In genomic region chr20:36273414-36274247, GRCh38 we compare ENCODE assay signal across 8 cellular contexts. TPM values are rescaled to one million over a fixed set of nuclear protein-coding genes. Genes with fewer than 3 reads are reported as not detected.
DNase-seq lines count a peak whose midpoint lies in the region; ATAC-seq, FAIRE-seq and TF ChIP-seq lines count a peak whose summit lies in the region.

No MANE protein-coding gene starts in this region.

- H3K9me1 ChIP-seq in IMR-90 (ENCODE audit: insufficient read depth, low read length): no peaks in the 10 kb centered on the region
- no peaks in the 10 kb centered on the region for H3K9me1 ChIP-seq in K562 (ENCODE audit: control insufficient read depth, insufficient read depth, low read length)

- H2BK15ac ChIP-seq in IMR-90 (ENCODE audit: low read depth, low read length): no peak overlapping the region

- ATAC-seq in IMR-90 (ENCODE audit: low read depth): peak; percentile 42; the same call in 1 of the 2 replicates
- peak; percentile 62 for ATAC-seq in K562
- no peak for ATAC-seq in HG03139 (IDR thresholded peaks at IDR 0.05; ENCODE audit: unreplicated experiment)
- no peak for ATAC-seq in GM19452 (IDR thresholded peaks at IDR 0.05; ENCODE audit: unreplicated experiment)
- no peak for ATAC-seq in GM19328 (IDR thresholded peaks at IDR 0.05; ENCODE audit: unreplicated experiment)

- H2AK5ac ChIP-seq in IMR-90 (ENCODE audit: low read depth, low read length): no peak overlapping the region

- H3K4me1 Mint-ChIP-seq in neural crest cell: peaks cover 14% of the 10 kb centered on the region

- WGBS in IMR-90 (ENCODE audit: extremely low coverage in 2 of 2, insufficient read length in 1 of 2), 2 experiments: 62% methylated on average over 4 of the region's 14 CpGs; no CpG with 5 or more reads in 1 of the 2 experiments
- WGBS in K562 (ENCODE audit: insufficient coverage, low coverage, missing lambda C conversion rate): 4% methylated on average over 12 of the region's 14 CpGs

- H3K27ac ChIP-seq in IMR-90 (ENCODE audit: insufficient read depth, low read length) (no peak overlapping the region), K562 (ENCODE audit: extremely low read depth, low read depth, low read length) (no peak overlapping the region)

- intact Hi-C loops in IMR-90 (cut with micrococcal nuclease) (loop anchor here (1.0 kb wide), 1 partner anchor 166 kb away; no protein-coding TSS in a partner anchor), K562 (cut with micrococcal nuclease) (loop anchor here (1.0 kb wide), 1 partner anchor 126 kb away; no protein-coding TSS in a partner anchor)

- H3K56ac ChIP-seq in IMR-90 (ENCODE audit: extremely low read depth, insufficient read depth, low read length): no peak overlapping the region

- H3K4me3 Mint-ChIP-seq in neural crest cell: no peak overlapping the region

- TF ChIP-seq RAD21 in IMR-90 (IDR thresholded peaks at IDR 0.05; ENCODE audit: low read length) (peak; percentile 39; the same call in 1 of the 2 replicates), K562 (CRISPR knock-in tag; conservative IDR thresholded peaks at IDR 0.05 in 1 of 2, IDR thresholded peaks at IDR 0.05 in 1 of 2) (peak in 1 of 2 experiments; percentile 50; a peak in 2 of 4 replicates)

- BruUV-seq in IMR-90 (replicated peaks; lab: Mats Ljungman, UMichigan): no TSS peak
- no TSS peak for BruUV-seq in K562 (replicated peaks; lab: Mats Ljungman, UMichigan)

- TF ChIP-seq CTCF in IMR-90 (conservative IDR thresholded peaks at IDR 0.05; ENCODE audit: low read depth, low read length): peak; percentile 35
- TF ChIP-seq CTCF in K562 (IDR thresholded peaks at IDR 0.05 in 2 of 3, conservative IDR thresholded peaks at IDR 0.05 in 1 of 3; ENCODE audit: insufficient read depth in 2 of 3, low read depth in 1 of 3, low read length in 3 of 3): peak; percentile 44 to 49 (median 46); a peak in 5 of 6 replicates
- peak; percentile 46 for TF ChIP-seq CTCF in neural crest cell (conservative IDR thresholded peaks at IDR 0.05)

- dilution Hi-C loops in IMR-90 (cut with HindIII; ENCODE audit: low sequenced_read_pairs, unreplicated experiment): no loop called here

- H3K79me1 ChIP-seq in IMR-90 (ENCODE audit: low read depth in 1 of 2, low read length in 2 of 2): no peaks in the 10 kb centered on the region

- TF ChIP-seq POLR2A in IMR-90 (IDR thresholded peaks at IDR 0.05; ENCODE audit: low read depth, low read length): no peak
- no peak for TF ChIP-seq POLR2A in K562 (conservative IDR thresholded peaks at IDR 0.05)

- H3K4me1 ChIP-seq in IMR-90 (ENCODE audit: control insufficient read depth, insufficient read depth, low read length) (no peaks in the 10 kb centered on the region), K562 (replicated peaks in 1 of 2; ENCODE audit: control insufficient read depth in 2 of 2, insufficient read depth in 2 of 2, low read length in 2 of 2) (peaks cover 0 to 3% of the 10 kb centered on the region in 2 experiments; a peak in 1 of 5 replicates)

- H4K5ac ChIP-seq in IMR-90 (ENCODE audit: low read depth, low read length): no peak overlapping the region

- no peak overlapping the region for H4K8ac ChIP-seq in IMR-90 (ENCODE audit: low read depth in 2 of 2, low read length in 2 of 2)

- in situ Hi-C loops in IMR-90 (cut with MboI; ENCODE audit: low sequenced_read_pairs): no loop called here
- in situ Hi-C loops in K562 (cut with MboI): no loop called here

- POLR2A ChIA-PET in IMR-90 (lab: Charles Lee; ENCODE audit: unreplicated experiment) (no interaction called here), K562 (lab: Yijun Ruan, JAX) (interaction anchor here (0.5 to 1.6 kb wide), 5 partner anchors 12 to 85 kb away, joined by 3 to 5 read pairs (median 3); no protein-coding TSS in a partner anchor)

- H3K23ac ChIP-seq in IMR-90 (ENCODE audit: low read depth, low read length): no peak overlapping the region

- H3K36me3 Mint-ChIP-seq in neural crest cell (ENCODE audit: low read depth): no peaks in the 10 kb centered on the region

- H3K4me3 ChIP-seq in IMR-90 (ENCODE audit: insufficient read depth, low read depth, low read length) (no peak overlapping the region), K562 (no peak overlapping the region)

- no peak overlapping the region for H3K18ac ChIP-seq in IMR-90 (ENCODE audit: low read depth, low read length)

- no peak for TF ChIP-seq EP300 in K562 (IDR thresholded peaks at IDR 0.05; ENCODE audit: low read length)

- H3K14ac ChIP-seq in IMR-90 (replicated peaks; ENCODE audit: low read depth, low read length): no peak overlapping the region

- no peak overlapping the region for H3K4ac ChIP-seq in IMR-90 (ENCODE audit: low read depth, low read length)

- H3K27me3 ChIP-seq in IMR-90 (ENCODE audit: control insufficient read depth, insufficient read depth, low read length): peaks cover 53% of the 10 kb centered on the region
- H3K27me3 ChIP-seq in K562 (ENCODE audit: control insufficient read depth in 2 of 2, insufficient read depth in 2 of 2, low read length in 2 of 2): peaks cover 21 to 64% of the 10 kb centered on the region in 2 experiments; a peak in 4 of 5 replicates

- CTCF ChIA-PET in IMR-90 (lab: Yijun Ruan, JAX): interaction anchor here (0.6 to 0.9 kb wide), 2 partner anchors 166 to 186 kb away, joined by 3 read pairs; no protein-coding TSS in a partner anchor
- CTCF ChIA-PET in K562 (lab: Yijun Ruan, JAX; ENCODE audit: low intra/inter-chr PET ratio): interaction anchor here (0.6 to 1.1 kb wide), 2 partner anchors 44 to 166 kb away, joined by 3 to 4 read pairs; no protein-coding TSS in a partner anchor

- H3K9ac ChIP-seq in IMR-90 (ENCODE audit: low read depth, low read length) (no peak overlapping the region), K562 (ENCODE audit: insufficient read depth in 1 of 2, low read depth in 2 of 2, low read length in 2 of 2) (no peak overlapping the region)

- H3K79me2 ChIP-seq in K562 (ENCODE audit: control insufficient read depth, insufficient read depth, low read length): no peaks in the 10 kb centered on the region

- H2AFZ ChIP-seq in IMR-90 (replicated peaks; ENCODE audit: low read length, poor library complexity) (no peak overlapping the region), K562 (ENCODE audit: low read depth, low read length) (no peak overlapping the region)

- H4K20me1 ChIP-seq in IMR-90 (ENCODE audit: insufficient read depth, low read length) (no peaks in the 10 kb centered on the region), K562 (replicated peaks; ENCODE audit: control insufficient read depth, insufficient read depth, low read length) (0 out of 2 replicates have a peak, but pooled peaks cover 10% of the 10 kb centered on the region)

- no peak overlapping the region for H4K91ac ChIP-seq in IMR-90 (ENCODE audit: insufficient read depth, low read depth, low read length)

- peak overlapping the region; percentile 87 for H3K27ac Mint-ChIP-seq in neural crest cell (ENCODE audit: unreplicated experiment)

- H3K36me3 ChIP-seq in IMR-90 (ENCODE audit: control insufficient read depth, insufficient read depth, low read length) (no peaks in the 10 kb centered on the region), K562 (ENCODE audit: control insufficient read depth, insufficient read depth, low read length) (no peaks in the 10 kb centered on the region)

- DNase-seq in DMS53 (lab: John Stamatoyannopoulos, UW) (peak; percentile 69), DMS53 treated with DMSO at 0.1 percent for 48 hours (lab: John Stamatoyannopoulos, UW; ENCODE audit: unreplicated experiment) (no peak), IMR-90 (peak; percentile 16), K562 (ENCODE audit: extremely low read depth in 1 of 4, low spot score in 3 of 4) (peak in 1 of 4 experiments; percentile 38), neural crest cell (ENCODE audit: low read depth, low spot score) (no peak)

- H2AK9ac ChIP-seq in IMR-90 (replicated peaks; ENCODE audit: low read depth, low read length, poor library complexity): no peak overlapping the region

- no peaks in the 10 kb centered on the region for H3K9me3 Mint-ChIP-seq in neural crest cell

- H3K9me3 ChIP-seq in IMR-90 (ENCODE audit: control insufficient read depth, insufficient read depth, low read length) (no peaks in the 10 kb centered on the region), K562 (replicated peaks; ENCODE audit: control insufficient read depth, insufficient read depth, low read depth, low read length) (no peaks in the 10 kb centered on the region)

- peaks cover 13% of the 10 kb centered on the region for H3K27me3 Mint-ChIP-seq in neural crest cell (ENCODE audit: low read depth)

- no peak overlapping the region for H2BK5ac ChIP-seq in IMR-90 (ENCODE audit: low read depth, low read length, poor library complexity, severe bottlenecking)

- no peak overlapping the region for H2BK20ac ChIP-seq in IMR-90 (ENCODE audit: low read depth, low read length)

- H3K4me2 ChIP-seq in IMR-90 (ENCODE audit: low read depth, low read length): no peak overlapping the region
- H3K4me2 ChIP-seq in K562 (ENCODE audit: insufficient read depth, low read length): no peak overlapping the region

- H2BK120ac ChIP-seq in IMR-90 (ENCODE audit: low read depth, low read length): no peak overlapping the region

- FAIRE-seq in K562 (lab: Jason Lieb, UNC): no peak

RNA-seq across cellular contexts. Expression of gene DLGAP4, which starts 32.5 kb away (rescaled TPM):
- total RNA-seq in IMR-90 (2012; rRNA removed) (27.8 and 32.3 TPM in 2 replicates), K562 (2014; rRNA removed) (4.5 and 9.9 TPM in 2 replicates), K562 (2014; rRNA removed; fragmentation: Illumina TruSeq; extraction: Trizol) (2.3 and 3.2 TPM in 2 replicates), K562 (2015; rRNA removed; fragmentation: Illumina TruSeq; extraction: Trizol) (4.5 and 6.8 TPM in 2 replicates), K562 (2021) (26.1 and 34.1 TPM in 2 replicates), neural crest cell (95.6 and 105 TPM in 2 replicates)
- polyA plus RNA-seq in IMR-90 (2012; rRNA removed) (73.2 and 76.7 TPM in 2 replicates), K562 (2011; rRNA removed) (3.1 and 6.5 TPM in 2 replicates), K562 (2014; fragmentation: Illumina TruSeq; extraction: Trizol) (22.3 and 30.8 TPM in 2 replicates), K562 (2014; fragmentation: Nextera tagmentation; extraction: Ambion mirVana) (under 1 TPM; 0.31 to 0.74 TPM), K562 (2014; rRNA removed) (9.5 and 11.9 TPM in 2 replicates)
- polyA plus RNA-seq in IMR-90 (2012; cell fraction: cytosol; rRNA removed): 46.0 and 62.2 TPM in 2 replicates
- 93.5 and 119 TPM in 2 replicates for polyA plus RNA-seq in IMR-90 (2012; cell fraction: nucleus; rRNA removed; ENCODE audit: low replicate concordance)
- 20.3 and 54.2 TPM in 2 replicates for total RNA-seq in K562 (2011; cell fraction: chromatin; rRNA removed; ENCODE audit: low replicate concordance)
- 27.4 and 30.0 TPM in 2 replicates for total RNA-seq in K562 (2011; cell fraction: nucleolus; rRNA removed)
- 33.4 and 54.4 TPM in 2 replicates for total RNA-seq in K562 (2011; cell fraction: nucleoplasm; rRNA removed)
- 9.9 and 17.6 TPM in 2 replicates for polyA plus RNA-seq in K562 (2011; cell fraction: cytosol; rRNA removed)
- polyA plus RNA-seq in K562 (2011; cell fraction: nucleus; rRNA removed): 20.7 and 29.9 TPM in 2 replicates
- polyA plus RNA-seq in K562 (2012): 16.7 and 28.3 TPM in 2 replicates
- 4.4 and 5.6 TPM in 2 replicates for polyA minus RNA-seq in K562 (2011; rRNA and poly(A)+ RNA removed)
- 24.3 and 33.7 TPM in 2 replicates for polyA minus RNA-seq in K562 (2011; cell fraction: cytosol; rRNA and poly(A)+ RNA removed)
- polyA minus RNA-seq in K562 (2011; cell fraction: nucleus; rRNA and poly(A)+ RNA removed): 7.7 and 10.9 TPM in 2 replicates

RNA-seq across cellular contexts. Expression of gene AAR2, which starts 37.4 kb away (rescaled TPM):
- total RNA-seq in IMR-90 (2012; rRNA removed): 28.1 and 35.8 TPM in 2 replicates
- polyA plus RNA-seq in IMR-90 (2012; rRNA removed): 28.2 and 30.2 TPM in 2 replicates
- polyA plus RNA-seq in IMR-90 (2012; cell fraction: cytosol; rRNA removed): 16.6 and 21.0 TPM in 2 replicates
- polyA plus RNA-seq in IMR-90 (2012; cell fraction: nucleus; rRNA removed; ENCODE audit: low replicate concordance): 12.5 and 16.3 TPM in 2 replicates
- 10.3 and 27.3 TPM in 2 replicates for total RNA-seq in K562 (2011; cell fraction: chromatin; rRNA removed; ENCODE audit: low replicate concordance)
- total RNA-seq in K562 (2011; cell fraction: nucleolus; rRNA removed): 20.4 and 22.3 TPM in 2 replicates
- 16.5 and 16.9 TPM in 2 replicates for total RNA-seq in K562 (2011; cell fraction: nucleoplasm; rRNA removed)
- 24.7 and 29.6 TPM in 2 replicates for total RNA-seq in K562 (2014; rRNA removed)
- 18.0 and 20.0 TPM in 2 replicates for total RNA-seq in K562 (2014; rRNA removed; fragmentation: Illumina TruSeq; extraction: Trizol)
- 22.4 and 23.6 TPM in 2 replicates for total RNA-seq in K562 (2015; rRNA removed; fragmentation: Illumina TruSeq; extraction: Trizol)
- total RNA-seq in K562 (2021): 26.0 and 26.3 TPM in 2 replicates
- polyA plus RNA-seq in K562 (2011; rRNA removed): 30.7 and 30.8 TPM in 2 replicates
- 31.0 and 52.8 TPM in 2 replicates for polyA plus RNA-seq in K562 (2011; cell fraction: cytosol; rRNA removed)
- polyA plus RNA-seq in K562 (2011; cell fraction: nucleus; rRNA removed): 14.5 and 21.1 TPM in 2 replicates
- polyA plus RNA-seq in K562 (2012): 21.4 and 24.8 TPM in 2 replicates
- polyA plus RNA-seq in K562 (2014; fragmentation: Illumina TruSeq; extraction: Trizol): 36.2 and 39.4 TPM in 2 replicates
- 10 to 100 TPM in 1 of 2 experiments, 1 to 10 TPM in 1; 6.5 to 12.0 TPM for polyA plus RNA-seq in K562 (2014; fragmentation: Nextera tagmentation; extraction: Ambion mirVana)
- polyA plus RNA-seq in K562 (2014; rRNA removed): 29.3 and 30.0 TPM in 2 replicates
- 20.2 and 29.3 TPM in 2 replicates for polyA minus RNA-seq in K562 (2011; rRNA and poly(A)+ RNA removed)
- polyA minus RNA-seq in K562 (2011; cell fraction: cytosol; rRNA and poly(A)+ RNA removed): 15.3 and 17.6 TPM in 2 replicates
- 13.1 and 18.1 TPM in 2 replicates for polyA minus RNA-seq in K562 (2011; cell fraction: nucleus; rRNA and poly(A)+ RNA removed)
- 33.0 and 33.2 TPM in 2 replicates for total RNA-seq in neural crest cell

Comparison
In these comparisons a context has a peak if more than half of its experiments do, and no peak if none do; other contexts are left out.
1. DNase-seq: peak in DMS53 (single experiment) and IMR-90 (single experiment); none in DMS53 treated with DMSO at 0.1 percent for 48 hours (single experiment) and neural crest cell (single experiment).
2. ATAC-seq: peak in IMR-90 (single experiment) and K562 (single experiment); none in HG03139 (single experiment), GM19452 (single experiment) and GM19328 (single experiment).
3. Peak in every context shown above with its lines, with median percentiles within 50 percentile points of each other: CTCF ChIP-seq.